9 cellular contexts compared by ENCODE assay signal in genomic region chr22:50309601-50309991, GRCh38. TPM values are rescaled to one million over a fixed set of nuclear protein-coding genes. Genes with fewer than 3 reads are reported as not detected.
DNase-seq lines count a peak whose midpoint lies in the region; ATAC-seq and TF ChIP-seq lines count a peak whose summit lies in the region.
"Had no signal": no experiment of that assay in that cellular context is flagged by ENCODE, and none has a peak within 500 bp of the region (broad histone marks: within the 10 kb centered on the region; RNA-seq: fewer than 3 reads in every experiment).

No MANE protein-coding gene starts in this region.

- peak overlapping the region in 11 of 12 donors; percentile 74 to 95 (median 89) for H3K27ac ChIP-seq in heart left ventricle
- H3K27ac ChIP-seq in mucosa of rectum (ENCODE audit: low read depth in 2 of 2, low read length in 2 of 2), result peak overlapping the region; percentile 69 to 77
- H3K27ac ChIP-seq in uterus, result peak overlapping the region; percentile 85 to 94

- intact Hi-C loops in heart left ventricle (cut with DNase I), result loop anchor here in 2 of 10 donors (5.0 kb wide), 1 partner anchor 37 kb away; the partner anchor contains the start of gene MAPK11 (in 2 of the 2)
- intact Hi-C loops in cardiac septum (cut with DNase I), result loop anchor here (2.0 to 5.0 kb wide), 2 partner anchors 17 to 37 kb away; partner anchors contain the start of gene MAPK11
- intact Hi-C loops in uterus (cut with DNase I; ENCODE audit: low total_unique reads), result no loop called here

- H3K9ac ChIP-seq in mucosa of rectum (ENCODE audit: low read depth in 1 of 2, low read length in 2 of 2), result no peak overlapping the region

- WGBS in heart left ventricle, 4 donors, result 72 to 86% (median 74%) methylated on average over 5 to 7 of the region's 7 CpGs

- DNase-seq in heart left ventricle, result peak in 3 of 5 donors; percentile 17 to 62 (median 20)
- DNase-seq in cardiac septum (ENCODE audit: low spot score), result no peak
- peak in 1 of 2 donors; percentile 13 for DNase-seq in uterus
- DNase-seq in NCI-H1694 treated with DMSO at 0.1 percent for 48 hours (lab: John Stamatoyannopoulos, UW), result no peak
- no peak for DNase-seq in medulla oblongata (ENCODE audit: extremely low spot score)
- DNase-seq: activated CD4-positive, alpha-beta T cell treated with anti-CD3 and anti-CD28 coated beads, Interleukin-2, amount 50 U/mL, for 1 hour; activated effector memory CD4-positive, alpha-beta T cell treated with anti-CD3 and anti-CD28 coated beads, Interleukin-2, amount 50 U/mL, for 16 hours; NCI-H2171 treated with DMSO at 0.1 percent for 48 hours had no signal

- H3K9me3 ChIP-seq in heart left ventricle (no peaks in the 10 kb centered on the region), mucosa of rectum (ENCODE audit: control insufficient read depth in 2 of 2, low read length in 2 of 2) (no peaks in the 10 kb centered on the region), uterus (no peaks in the 10 kb centered on the region)

- no peak for TF ChIP-seq CTCF in heart left ventricle (IDR thresholded peaks at IDR 0.05)
- no peak for TF ChIP-seq CTCF in uterus (IDR thresholded peaks at IDR 0.05)

- no peaks in the 10 kb centered on the region for H3K27me3 ChIP-seq in heart left ventricle
- H3K27me3 ChIP-seq in mucosa of rectum (ENCODE audit: control insufficient read depth in 2 of 2, insufficient read depth in 2 of 2, low read length in 2 of 2), result no peaks in the 10 kb centered on the region
- no peaks in the 10 kb centered on the region for H3K27me3 ChIP-seq in uterus

- H3K36me3 ChIP-seq in heart left ventricle (no peaks in the 10 kb centered on the region), mucosa of rectum (ENCODE audit: control insufficient read depth in 2 of 2, insufficient read depth in 2 of 2, low read length in 2 of 2) (no peaks in the 10 kb centered on the region), uterus (no peaks in the 10 kb centered on the region)

- TF ChIP-seq POLR2A in heart left ventricle (IDR thresholded peaks at IDR 0.05) (no peak), uterus (IDR thresholded peaks at IDR 0.05) (no peak)

- H3K4me3 ChIP-seq in heart left ventricle (no peak overlapping the region), mucosa of rectum (ENCODE audit: low read length in 2 of 2) (no peak overlapping the region), uterus (no peak overlapping the region)

- ATAC-seq in heart left ventricle, result no peak

- H3K4me1 ChIP-seq in heart left ventricle (peaks cover 5 to 56% (median 37%) of the 10 kb centered on the region in 12 donors), mucosa of rectum (ENCODE audit: control insufficient read depth in 2 of 2, insufficient read depth in 2 of 2, low read length in 2 of 2) (peaks cover 34 to 39% of the 10 kb centered on the region in 2 donors), uterus (peaks cover 7 to 27% of the 10 kb centered on the region in 2 donors)

RNA-seq across cellular contexts. Expression of gene PLXNB2, which starts 2.1 kb away (rescaled TPM):
- total RNA-seq in heart left ventricle (100 to 1,000 TPM in 2 of 9 donors, 10 to 100 TPM in 7; 44.4 to 139 (median 57.9) TPM), cardiac septum (85.7 TPM), uterus (100 to 1,000 TPM in 2 of 4 donors, 10 to 100 TPM in 2; 44.7 to 208 (median 126) TPM)
- 10 to 100 TPM; 35.1 to 40.3 TPM for polyA plus RNA-seq in heart left ventricle

RNA-seq across cellular contexts. Expression of gene DENND6B, which starts 17.2 kb away (rescaled TPM):
- total RNA-seq in heart left ventricle, result 1 to 10 TPM; 1.0 to 3.2 (median 2.0) TPM
- polyA plus RNA-seq in heart left ventricle, result 1 to 10 TPM; 1.0 to 1.3 TPM
- total RNA-seq in cardiac septum, result 2.8 TPM
- total RNA-seq in uterus, result 10 to 100 TPM in 1 of 4 donors, 1 to 10 TPM in 3; 2.9 to 15.5 (median 8.0) TPM

RNA-seq across cellular contexts. Expression of gene PPP6R2, which starts 33.5 kb away (rescaled TPM):
- total RNA-seq in heart left ventricle (10 to 100 TPM; 31.6 to 68.1 (median 41.5) TPM), cardiac septum (37.1 TPM), uterus (10 to 100 TPM; 42.4 to 73.1 (median 47.2) TPM)
- polyA plus RNA-seq in heart left ventricle, result 10 to 100 TPM; 29.6 to 42.4 TPM

RNA-seq across cellular contexts. Expression of gene MAPK11, which starts 39.4 kb away (rescaled TPM):
- total RNA-seq in heart left ventricle (10 to 100 TPM in 1 of 9 donors, 1 to 10 TPM in 8; 5.0 to 12.1 (median 7.0) TPM), cardiac septum (11.7 TPM), uterus (10 to 100 TPM in 3 of 4 donors, 1 to 10 TPM in 1; 7.9 to 39.5 (median 22.4) TPM)
- polyA plus RNA-seq in heart left ventricle, result 1 to 10 TPM; 7.8 to 9.9 TPM

RNA-seq across cellular contexts. Expression of gene MAPK12, which starts 48.1 kb away (rescaled TPM):
- total RNA-seq in heart left ventricle, result 10 to 100 TPM; 12.2 to 18.0 (median 15.5) TPM
- 10 to 100 TPM; 11.6 to 17.9 TPM for polyA plus RNA-seq in heart left ventricle
- total RNA-seq in cardiac septum, result 32.5 TPM
- total RNA-seq in uterus, result 10 to 100 TPM; 10.3 to 41.4 (median 28.3) TPM

Comparison
In these comparisons a context has a peak if more than half of its experiments do, and no peak if none do; other contexts are left out.
1. DNase-seq: peak in heart left ventricle (3 of 5); none in cardiac septum (single experiment), NCI-H1694 treated with DMSO at 0.1 percent for 48 hours (single experiment) and medulla oblongata (single experiment).
2. Peak in every context shown above with its lines, with median percentiles within 50 percentile points of each other: H3K27ac ChIP-seq.